Comparison of ENCODE assay signal across 1 cellular context in genomic region chr5:76337949-76338589, GRCh38.
TF ChIP-seq lines count a peak whose summit lies in the region.

No MANE protein-coding gene starts in this region.

TF ChIP-seq in HCT116, 20 proteins besides CTCF, POLR2A, EP300 and RAD21 (continued from another document):
- TF ChIP-seq, protein P1, sequence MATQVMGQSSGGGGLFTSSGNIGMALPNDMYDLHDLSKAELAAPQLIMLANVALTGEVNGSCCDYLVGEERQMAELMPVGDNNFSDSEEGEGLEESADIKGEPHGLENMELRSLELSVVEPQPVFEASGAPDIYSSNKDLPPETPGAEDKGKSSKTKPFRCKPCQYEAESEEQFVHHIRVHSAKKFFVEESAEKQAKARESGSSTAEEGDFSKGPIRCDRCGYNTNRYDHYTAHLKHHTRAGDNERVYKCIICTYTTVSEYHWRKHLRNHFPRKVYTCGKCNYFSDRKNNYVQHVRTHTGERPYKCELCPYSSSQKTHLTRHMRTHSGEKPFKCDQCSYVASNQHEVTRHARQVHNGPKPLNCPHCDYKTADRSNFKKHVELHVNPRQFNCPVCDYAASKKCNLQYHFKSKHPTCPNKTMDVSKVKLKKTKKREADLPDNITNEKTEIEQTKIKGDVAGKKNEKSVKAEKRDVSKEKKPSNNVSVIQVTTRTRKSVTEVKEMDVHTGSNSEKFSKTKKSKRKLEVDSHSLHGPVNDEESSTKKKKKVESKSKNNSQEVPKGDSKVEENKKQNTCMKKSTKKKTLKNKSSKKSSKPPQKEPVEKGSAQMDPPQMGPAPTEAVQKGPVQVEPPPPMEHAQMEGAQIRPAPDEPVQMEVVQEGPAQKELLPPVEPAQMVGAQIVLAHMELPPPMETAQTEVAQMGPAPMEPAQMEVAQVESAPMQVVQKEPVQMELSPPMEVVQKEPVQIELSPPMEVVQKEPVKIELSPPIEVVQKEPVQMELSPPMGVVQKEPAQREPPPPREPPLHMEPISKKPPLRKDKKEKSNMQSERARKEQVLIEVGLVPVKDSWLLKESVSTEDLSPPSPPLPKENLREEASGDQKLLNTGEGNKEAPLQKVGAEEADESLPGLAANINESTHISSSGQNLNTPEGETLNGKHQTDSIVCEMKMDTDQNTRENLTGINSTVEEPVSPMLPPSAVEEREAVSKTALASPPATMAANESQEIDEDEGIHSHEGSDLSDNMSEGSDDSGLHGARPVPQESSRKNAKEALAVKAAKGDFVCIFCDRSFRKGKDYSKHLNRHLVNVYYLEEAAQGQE (IDR thresholded peaks at IDR 0.05; ENCODE audit: low read depth): no peak
TF ChIP-seq in HCT116: peak in this region for 0.
